Comparison of ENCODE assay signal across 1 cellular context in genomic region chr12:698222-698621, GRCh38. TPM values are rescaled to one million over a fixed set of nuclear protein-coding genes. Genes with fewer than 3 reads are reported as not detected.
"Had no signal": no experiment of that assay in that cellular context is flagged by ENCODE, and none has a peak within 500 bp of the region (broad histone marks: within the 10 kb centered on the region; RNA-seq: fewer than 3 reads in every experiment).

No MANE protein-coding gene starts in this region.

RNA-seq across cellular contexts. Expression of gene NINJ2, which starts 35.0 kb away (rescaled TPM):
- total RNA-seq: kidney epithelial cell had no signal
